8 cellular contexts compared by ENCODE assay signal in genomic region chr17:77466140-77466539, GRCh38.
DNase-seq lines count a peak whose midpoint lies in the region; ATAC-seq and TF ChIP-seq lines count a peak whose summit lies in the region.

No MANE protein-coding gene starts in this region.

- peaks cover 76% of the 10 kb centered on the region for H3K4me1 Mint-ChIP-seq in activated CD4-positive, alpha-beta T cell treated with anti-CD3 and anti-CD28 coated beads, Interleukin-2, amount 10 ng/mL, durations not matched to agents 24 days and 14 days

- intact Hi-C loops in activated CD4-positive, alpha-beta T cell treated with anti-CD3 and anti-CD28 coated beads, Interleukin-2, amount 10 ng/mL, durations not matched to agents 24 days and 14 days (cut with micrococcal nuclease): no loop called here
- intact Hi-C loops in lower lobe of right lung (cut with DNase I): no loop called here

- H3K4me1 ChIP-seq in lower lobe of right lung: peaks cover 80% of the 10 kb centered on the region
- peaks cover 46% of the 10 kb centered on the region for H3K4me1 ChIP-seq in thymus (ENCODE audit: control insufficient read depth, insufficient read depth, low read length)

- ATAC-seq in lower lobe of right lung (peak in 1 of 2 donors; percentile 4), HG02571 (IDR thresholded peaks at IDR 0.05; ENCODE audit: unreplicated experiment) (no peak), GM18873 (IDR thresholded peaks at IDR 0.05; ENCODE audit: low FRiP score, unreplicated experiment) (no peak)

- peak overlapping the region; percentile 77 for H3K4me3 Mint-ChIP-seq in activated CD4-positive, alpha-beta T cell treated with anti-CD3 and anti-CD28 coated beads, Interleukin-2, amount 10 ng/mL, durations not matched to agents 24 days and 14 days

- H3K36me3 Mint-ChIP-seq in activated CD4-positive, alpha-beta T cell treated with anti-CD3 and anti-CD28 coated beads, Interleukin-2, amount 10 ng/mL, durations not matched to agents 24 days and 14 days (ENCODE audit: low read depth): peaks cover 68% of the 10 kb centered on the region

- peak overlapping the region; percentile 18 for H3K27ac ChIP-seq in caudate nucleus (ENCODE audit: low read depth, low read length)
- peak overlapping the region; percentile 84 for H3K27ac ChIP-seq in lower lobe of right lung
- H3K27ac ChIP-seq in thymus (ENCODE audit: low read depth): peak overlapping the region; percentile 87

- WGBS in thymus: 55% methylated on average over 13 of the region's 13 CpGs

- peak overlapping the region; percentile 91 for H3K27ac Mint-ChIP-seq in activated CD4-positive, alpha-beta T cell treated with anti-CD3 and anti-CD28 coated beads, Interleukin-2, amount 10 ng/mL, durations not matched to agents 24 days and 14 days

- peaks cover 10% of the 10 kb centered on the region for H3K9me3 Mint-ChIP-seq in activated CD4-positive, alpha-beta T cell treated with anti-CD3 and anti-CD28 coated beads, Interleukin-2, amount 10 ng/mL, durations not matched to agents 24 days and 14 days

- H3K27me3 ChIP-seq in lower lobe of right lung (ENCODE audit: low read depth): no peaks in the 10 kb centered on the region
- H3K27me3 ChIP-seq in thymus (ENCODE audit: control insufficient read depth, insufficient read depth): no peaks in the 10 kb centered on the region

- peak overlapping the region; percentile 14 for H3K4me3 ChIP-seq in lower lobe of right lung
- H3K4me3 ChIP-seq in thymus (ENCODE audit: low read length): peak overlapping the region; percentile 39

- H3K36me3 ChIP-seq in lower lobe of right lung (peaks cover 3% of the 10 kb centered on the region), thymus (ENCODE audit: control insufficient read depth, insufficient read depth) (peaks cover 49% of the 10 kb centered on the region)

- H3K9me3 ChIP-seq in lower lobe of right lung: no peaks in the 10 kb centered on the region
- H3K9me3 ChIP-seq in thymus (ENCODE audit: control insufficient read depth): no peaks in the 10 kb centered on the region

- no peak for DNase-seq in activated CD4-positive, alpha-beta T cell treated with anti-CD3 and anti-CD28 coated beads, Interleukin-2, amount 10 ng/mL, durations not matched to agents 24 days and 14 days
- no peak for DNase-seq in activated CD4-positive, alpha-beta T cell treated with anti-CD3 and anti-CD28 coated beads, Interleukin-2, amount 50 U/mL, for 4 hours
- DNase-seq in caudate nucleus (lab: John Stamatoyannopoulos, UW) (peak in 2 of 61 donors; percentile 18 to 42), lower lobe of right lung (peak; percentile 43)
- no peak for DNase-seq in activated effector memory CD4-positive, alpha-beta T cell treated with anti-CD3 and anti-CD28 coated beads, Interleukin-2, amount 50 U/mL, for 16 hours

- TF ChIP-seq CTCF in lower lobe of right lung (IDR thresholded peaks at IDR 0.05): no peak

- H3K27me3 Mint-ChIP-seq in activated CD4-positive, alpha-beta T cell treated with anti-CD3 and anti-CD28 coated beads, Interleukin-2, amount 10 ng/mL, durations not matched to agents 24 days and 14 days: no peaks in the 10 kb centered on the region

Comparison
In these comparisons a context has a peak if more than half of its experiments do, and no peak if none do; other contexts are left out.
1. H3K27ac ChIP-seq: peak in every context shown above with its lines; median percentile 87 in thymus; 84 in lower lobe of right lung; 18 in caudate nucleus.